In the genomic region with DNA sequence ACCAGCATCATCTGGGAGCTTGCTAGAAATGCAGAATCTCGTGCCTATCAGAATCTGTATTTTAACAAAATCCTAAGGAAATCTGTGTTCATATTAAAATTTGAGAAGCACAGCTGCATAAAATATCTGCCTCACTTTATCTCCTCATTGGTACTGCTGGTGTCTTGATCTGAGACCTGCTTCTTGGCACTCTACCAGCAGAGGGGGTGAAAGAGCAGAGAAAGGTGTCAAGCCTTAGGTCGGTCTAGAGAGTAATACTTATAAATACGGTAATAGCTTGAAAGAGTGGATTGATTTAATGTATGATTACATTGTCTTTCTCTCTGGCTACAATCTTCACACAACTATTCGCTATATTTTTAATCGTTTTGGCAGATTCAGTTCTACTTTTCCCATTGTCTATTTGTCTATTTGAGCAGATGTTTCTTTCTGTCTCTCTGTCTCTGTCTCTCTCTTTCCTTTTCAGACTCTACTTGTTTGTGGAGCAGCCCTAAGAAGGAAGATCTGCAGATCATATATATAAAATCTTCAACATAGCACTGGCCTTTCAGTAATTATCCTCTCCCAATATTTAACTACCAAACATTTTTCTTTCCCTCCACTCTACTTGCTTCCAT, we compare ENCODE assay signal across 8 cellular contexts. TPM values are rescaled to one million over a fixed set of nuclear protein-coding genes. Genes with fewer than 3 reads are reported as not detected.
DNase-seq lines count a peak whose midpoint lies in the region; ATAC-seq, FAIRE-seq and TF ChIP-seq lines count a peak whose summit lies in the region.

No MANE protein-coding gene starts in this region.

- H3K9me3 Mint-ChIP-seq in astrocyte (ENCODE audit: unreplicated experiment) = no peaks in the 10 kb centered on the region

- DNase-seq in heart left ventricle (peak in 2 of 5 donors; percentile 23 to 25), Right ventricle myocardium inferior (ENCODE audit: missing footprints) (no peak), NCI-H1105 treated with DMSO at 0.1 percent for 48 hours (lab: John Stamatoyannopoulos, UW) (peak; percentile 69), T-helper 17 cell (peak in 2 of 3 donors; percentile 16 to 41), astrocyte (ENCODE audit: low read depth) (peak; percentile 20), left lobe of liver (ENCODE audit: low spot score) (no peak)
- DNase-seq in stimulated activated CD8-positive, alpha-beta memory T cell treated with anti-CD3 and anti-CD28 coated beads, Interleukin-15, amount 100 ng/mL, for 48 hours (ENCODE audit: low read depth in 2 of 2) = peak; percentile 12 to 15

- H2AFZ ChIP-seq in astrocyte (ENCODE audit: low read depth, low read length) = no peak overlapping the region

- H3K27ac ChIP-seq in heart left ventricle (no peak overlapping the region), astrocyte (ENCODE audit: low read depth, low read length) (no peak overlapping the region)

- no peaks in the 10 kb centered on the region for H3K79me2 ChIP-seq in astrocyte (ENCODE audit: insufficient read depth, low read length)

- 4 to 10% (median 5%) methylated on average over 5 of the region's 5 CpGs for WGBS in heart left ventricle, 4 donors

- H3K27me3 ChIP-seq in heart left ventricle (peaks cover 0 to 9% (median 0%) of the 10 kb centered on the region in 9 donors), astrocyte (ENCODE audit: insufficient read depth, low read length) (no peaks in the 10 kb centered on the region)

- H3K27me3 Mint-ChIP-seq in T-helper 17 cell = peaks cover 54% of the 10 kb centered on the region
- H3K27me3 Mint-ChIP-seq in astrocyte (ENCODE audit: low read depth, unreplicated experiment) = no peaks in the 10 kb centered on the region

- TF ChIP-seq CTCF in heart left ventricle (IDR thresholded peaks at IDR 0.05) (peak in 10 of 12 donors; percentile 25 to 57 (median 43)), astrocyte (IDR thresholded peaks at IDR 0.05; ENCODE audit: insufficient read depth, low read depth, low read length) (peak; percentile 65)

- no peak overlapping the region for H3K4me2 ChIP-seq in astrocyte (ENCODE audit: low read length)

- FAIRE-seq in astrocyte (lab: Jason Lieb, UNC) = peak; percentile 26

- H3K4me1 ChIP-seq in heart left ventricle (no peaks in the 10 kb centered on the region), astrocyte (ENCODE audit: insufficient read depth, low read length) (no peaks in the 10 kb centered on the region)

- no peaks in the 10 kb centered on the region for H4K20me1 ChIP-seq in astrocyte (ENCODE audit: insufficient read depth, low read length)

- H3K4me3 ChIP-seq in heart left ventricle (no peak overlapping the region), astrocyte (ENCODE audit: insufficient read depth, low read depth, low read length) (no peak overlapping the region)

- peaks cover 7% of the 10 kb centered on the region for H3K4me1 Mint-ChIP-seq in T-helper 17 cell
- H3K4me1 Mint-ChIP-seq in astrocyte (ENCODE audit: low read depth, unreplicated experiment) = peaks cover 4% of the 10 kb centered on the region

- H3K9me3 ChIP-seq in heart left ventricle = no peaks in the 10 kb centered on the region
- H3K9me3 ChIP-seq in T-helper 17 cell (ENCODE audit: control insufficient read depth, low read length, poor library complexity, severe bottlenecking) = no peaks in the 10 kb centered on the region
- no peaks in the 10 kb centered on the region for H3K9me3 ChIP-seq in astrocyte (ENCODE audit: insufficient read depth, low read depth, low read length)

- no peak overlapping the region for H3K9ac ChIP-seq in astrocyte (ENCODE audit: low read length)

- intact Hi-C loops in heart left ventricle (cut with DNase I) (loop anchor here in 2 of 10 donors (2.0 kb wide), 2 partner anchors 145 to 147 kb away; no protein-coding TSS in a partner anchor), Right ventricle myocardium inferior (cut with DNase I) (loop anchor here (10.0 kb wide), 1 partner anchor 151 kb away; no protein-coding TSS in a partner anchor)

- H3K27ac Mint-ChIP-seq in T-helper 17 cell = no peak overlapping the region
- H3K27ac Mint-ChIP-seq in astrocyte (ENCODE audit: unreplicated experiment) = no peak overlapping the region

- H3K4me3 Mint-ChIP-seq in T-helper 17 cell = no peak overlapping the region
- no peak overlapping the region for H3K4me3 Mint-ChIP-seq in astrocyte (ENCODE audit: unreplicated experiment)

- TF ChIP-seq POLR2A in heart left ventricle (IDR thresholded peaks at IDR 0.05) = no peak

- ATAC-seq in heart left ventricle (peak in 1 of 4 donors; percentile 49), Right ventricle myocardium inferior (no peak), HG02798 (IDR thresholded peaks at IDR 0.05; ENCODE audit: poor library complexity, unreplicated experiment) (peak; percentile 99), T-helper 17 cell (peak; percentile 97), left lobe of liver (peak; percentile 69)

- no peaks in the 10 kb centered on the region for H3K36me3 ChIP-seq in heart left ventricle
- no peaks in the 10 kb centered on the region for H3K36me3 ChIP-seq in astrocyte (ENCODE audit: insufficient read depth, low read length)

- H3K36me3 Mint-ChIP-seq in T-helper 17 cell (ENCODE audit: low read depth) = no peaks in the 10 kb centered on the region
- H3K36me3 Mint-ChIP-seq in astrocyte (ENCODE audit: low read depth, unreplicated experiment) = no peaks in the 10 kb centered on the region

RNA-seq across cellular contexts. Expression of a gene that starts 1.7 kb away (rescaled TPM):
- not detected for total RNA-seq in heart left ventricle
- not detected for polyA plus RNA-seq in heart left ventricle
- not detected for total RNA-seq in Right ventricle myocardium inferior
- total RNA-seq in T-helper 17 cell = not detected
- total RNA-seq in astrocyte = not detected in 2 replicates
- total RNA-seq in left lobe of liver = not detected

Comparison
In these comparisons a context has a peak if more than half of its experiments do, and no peak if none do; other contexts are left out.
1. DNase-seq: peak in NCI-H1105 treated with DMSO at 0.1 percent for 48 hours (single experiment), T-helper 17 cell (2 of 3), astrocyte (single experiment) and stimulated activated CD8-positive, alpha-beta memory T cell treated with anti-CD3 and anti-CD28 coated beads, Interleukin-15, amount 100 ng/mL, for 48 hours (2 of 2); none in Right ventricle myocardium inferior (single experiment) and left lobe of liver (single experiment).